In genomic region chr12:46983959-46984833, GRCh38 we compare ENCODE assay signal across 9 cellular contexts.
DNase-seq lines count a peak whose midpoint lies in the region; ATAC-seq lines count a peak whose summit lies in the region.
"Had no signal": no experiment of that assay in that cellular context is flagged by ENCODE, and none has a peak within 500 bp of the region (broad histone marks: within the 10 kb centered on the region; RNA-seq: fewer than 3 reads in every experiment).

No MANE protein-coding gene starts in this region.

- POLR2A ChIA-PET in naive thymus-derived CD4-positive, alpha-beta T cell (lab: Charles Lee), result no interaction called here

- no peak overlapping the region for H3K4me3 ChIP-seq in esophagus (ENCODE audit: low read depth in 1 of 2, low read length in 2 of 2)
- H3K4me3 ChIP-seq in naive thymus-derived CD4-positive, alpha-beta T cell (ENCODE audit: low read length), result no peak overlapping the region
- H3K4me3 ChIP-seq: BLaER1 treated with 17β-estradiol and CSF1 and Interleukin-3, amounts not matched to agents 10 nM and 100 nM had no signal

- peak overlapping the region in 1 of 9 donors; percentile 6 for H3K27ac Mint-ChIP-seq in naive thymus-derived CD4-positive, alpha-beta T cell

- intact Hi-C loops in naive thymus-derived CD4-positive, alpha-beta T cell (cut with micrococcal nuclease), result loop anchor here (1.0 to 10.0 kb wide), 6 partner anchors 642 to 912 kb away; no protein-coding TSS in a partner anchor

- peaks cover 0 to 10% (median 9%) of the 10 kb centered on the region in 7 donors for H3K4me1 Mint-ChIP-seq in naive thymus-derived CD4-positive, alpha-beta T cell

- H3K27ac ChIP-seq in esophagus (ENCODE audit: low read depth in 2 of 2, low read length in 1 of 2), result peak overlapping the region; percentile 85 to 86
- H3K27ac ChIP-seq in naive thymus-derived CD4-positive, alpha-beta T cell (ENCODE audit: low read depth, low read length), result no peak overlapping the region
- H3K27ac ChIP-seq: BLaER1 treated with 17β-estradiol and CSF1 and Interleukin-3, amounts not matched to agents 10 nM and 100 nM had no signal

- H3K9me3 ChIP-seq in esophagus (ENCODE audit: control insufficient read depth in 2 of 2, insufficient read depth in 1 of 2, low read depth in 1 of 2, low read length in 1 of 2), result no peaks in the 10 kb centered on the region
- no peaks in the 10 kb centered on the region for H3K9me3 ChIP-seq in naive thymus-derived CD4-positive, alpha-beta T cell (ENCODE audit: control insufficient read depth in 2 of 3, low read length in 3 of 3)

- ATAC-seq in HG02678 (IDR thresholded peaks at IDR 0.05; ENCODE audit: unreplicated experiment), result peak; percentile 75
- ATAC-seq in naive thymus-derived CD4-positive, alpha-beta T cell, result peak; percentile 74

- peak; percentile 19 for DNase-seq in NCI-H2171 treated with DMSO at 0.1 percent for 48 hours (lab: John Stamatoyannopoulos, UW)
- no peak for DNase-seq in NCI-H2171 (lab: John Stamatoyannopoulos, UW)
- peak; percentile 52 for DNase-seq in NCI-H2227 (lab: John Stamatoyannopoulos, UW; ENCODE audit: unreplicated experiment)
- DNase-seq in activated CD4-positive, alpha-beta T cell treated with anti-CD3 and anti-CD28 coated beads, Interleukin-2, amount 50 U/mL, for 1 hour, result peak; percentile 26
- peak in 6 of 9 donors; percentile 5 to 54 (median 31) for DNase-seq in naive thymus-derived CD4-positive, alpha-beta T cell
- no peak for DNase-seq in T-helper 9 cell

- peaks cover 3 to 8% of the 10 kb centered on the region in 2 donors for H3K4me1 ChIP-seq in esophagus (ENCODE audit: control insufficient read depth in 2 of 2, insufficient read depth in 2 of 2, low read length in 1 of 2)
- peaks cover 3 to 8% of the 10 kb centered on the region in 2 donors for H3K4me1 ChIP-seq in naive thymus-derived CD4-positive, alpha-beta T cell (ENCODE audit: control insufficient read depth in 2 of 2, insufficient read depth in 2 of 2, low read length in 2 of 2)

- H3K27me3 ChIP-seq in esophagus (ENCODE audit: control insufficient read depth in 1 of 2, insufficient read depth in 2 of 2, low read length in 2 of 2), result no peaks in the 10 kb centered on the region
- no peaks in the 10 kb centered on the region for H3K27me3 ChIP-seq in naive thymus-derived CD4-positive, alpha-beta T cell (ENCODE audit: control insufficient read depth in 2 of 2, insufficient read depth in 2 of 2, low read length in 2 of 2)
- H3K27me3 ChIP-seq: BLaER1 treated with 17β-estradiol and CSF1 and Interleukin-3, amounts not matched to agents 10 nM and 100 nM had no signal

- peaks cover 0 to 8% (median 0%) of the 10 kb centered on the region in 5 donors for H3K36me3 Mint-ChIP-seq in naive thymus-derived CD4-positive, alpha-beta T cell

- H3K9me3 Mint-ChIP-seq in naive thymus-derived CD4-positive, alpha-beta T cell, result peaks cover 0 to 16% (median 4%) of the 10 kb centered on the region in 11 donors

- no peaks in the 10 kb centered on the region for H3K36me3 ChIP-seq in esophagus (ENCODE audit: control insufficient read depth in 2 of 2, insufficient read depth in 2 of 2, low read length in 1 of 2)
- H3K36me3 ChIP-seq in naive thymus-derived CD4-positive, alpha-beta T cell (ENCODE audit: control insufficient read depth in 2 of 3, insufficient read depth in 3 of 3, low read length in 3 of 3), result no peaks in the 10 kb centered on the region
- H3K36me3 ChIP-seq: BLaER1 treated with 17β-estradiol and CSF1 and Interleukin-3, amounts not matched to agents 10 nM and 100 nM had no signal

- 32 to 36% methylated on average over 7 of the region's 7 CpGs for WGBS in esophagus, 2 donors

- peak overlapping the region in 1 of 10 donors; percentile 13 for H3K4me3 Mint-ChIP-seq in naive thymus-derived CD4-positive, alpha-beta T cell

- H3K27me3 Mint-ChIP-seq in naive thymus-derived CD4-positive, alpha-beta T cell, result peaks cover 17 to 29% (median 26%) of the 10 kb centered on the region in 5 donors

- CTCF ChIA-PET in naive thymus-derived CD4-positive, alpha-beta T cell (lab: Charles Lee), result interaction anchor here (0.7 to 1.3 kb wide), 5 partner anchors 18 to 859 kb away, joined by 3 to 5 read pairs (median 3); no protein-coding TSS in a partner anchor

Comparison
In these comparisons a context has a peak if more than half of its experiments do, and no peak if none do; other contexts are left out.
1. DNase-seq: peak in NCI-H2171 treated with DMSO at 0.1 percent for 48 hours (single experiment), NCI-H2227 (single experiment), activated CD4-positive, alpha-beta T cell treated with anti-CD3 and anti-CD28 coated beads, Interleukin-2, amount 50 U/mL, for 1 hour (single experiment) and naive thymus-derived CD4-positive, alpha-beta T cell (6 of 9); none in NCI-H2171 (single experiment) and T-helper 9 cell (single experiment).